In the genomic region with DNA sequence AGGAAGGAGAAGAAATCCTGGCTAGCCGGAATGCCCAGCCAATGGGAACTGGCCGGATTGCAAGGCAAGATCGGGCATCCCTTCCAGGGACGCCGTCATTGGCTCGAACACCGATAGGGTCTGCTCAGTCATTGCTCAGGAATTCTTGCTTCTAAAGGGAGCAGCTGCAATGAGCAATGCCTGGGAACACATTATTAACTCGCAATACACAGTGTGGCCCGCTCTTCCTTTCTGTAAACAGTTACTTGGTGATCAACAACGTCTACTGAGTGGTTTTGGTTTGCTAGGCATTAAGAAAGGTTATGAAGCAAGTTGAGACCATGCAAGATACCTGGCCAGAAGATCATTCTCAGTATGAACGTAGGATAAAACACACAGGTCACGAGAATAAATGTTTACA, we compare ENCODE assay signal across 8 cellular contexts.
DNase-seq lines count a peak whose midpoint lies in the region; ATAC-seq and TF ChIP-seq lines count a peak whose summit lies in the region.

No MANE protein-coding gene starts in this region.

- peak; percentile 41 for DNase-seq in activated CD8-positive, alpha-beta memory T cell treated with anti-CD3 and anti-CD28 coated beads, Interleukin-2, amount 10 ng/mL, durations not matched to agents 7 days and 5 days
- DNase-seq in activated CD8-positive, alpha-beta memory T cell treated with anti-CD3 and anti-CD28 coated beads, Interleukin-2, amount 50 U/mL, for 4 hours: no peak
- DNase-seq in stimulated activated effector memory CD8-positive, alpha-beta T cell treated with anti-CD3 and anti-CD28 coated beads, Interleukin-12 subunit alpha, Interleukin-12 subunit beta, amount 100 ng/mL, for 72 hours (ENCODE audit: low spot score in 2 of 2): peak in 1 of 2 donors; percentile 59
- DNase-seq in NCI-H1105 (lab: John Stamatoyannopoulos, UW): no peak
- DNase-seq in anterior cingulate cortex (lab: John Stamatoyannopoulos, UW): no peak
- DNase-seq in superior temporal gyrus (ENCODE audit: extremely low spot score): no peak

- peak overlapping the region; percentile 93 for H3K27ac Mint-ChIP-seq in activated CD8-positive, alpha-beta memory T cell treated with anti-CD3 and anti-CD28 coated beads, Interleukin-2, amount 10 ng/mL, durations not matched to agents 7 days and 5 days
- peak overlapping the region; percentile 77 for H3K27ac Mint-ChIP-seq in stimulated activated effector memory CD8-positive, alpha-beta T cell treated with anti-CD3 and anti-CD28 coated beads, Interleukin-12 subunit alpha, Interleukin-12 subunit beta, amount 100 ng/mL, for 72 hours

- no peak for TF ChIP-seq EP300 in gastroesophageal sphincter (IDR thresholded peaks at IDR 0.05)

- peak overlapping the region; percentile 33 to 49 (median 44) for H3K27ac ChIP-seq in gastroesophageal sphincter

- TF ChIP-seq CTCF in gastroesophageal sphincter (IDR thresholded peaks at IDR 0.05): no peak

- CTCF ChIA-PET in activated CD8-positive, alpha-beta memory T cell treated with anti-CD3 and anti-CD28 coated beads, Interleukin-2, amount 10 ng/mL, durations not matched to agents 7 days and 5 days (lab: Charles Lee): interaction anchor here (0.7 to 1.6 kb wide), 6 partner anchors 9 to 170 kb away, joined by 3 to 4 read pairs (median 4); a partner anchor contains a TSS

- H3K9me3 Mint-ChIP-seq in activated CD8-positive, alpha-beta memory T cell treated with anti-CD3 and anti-CD28 coated beads, Interleukin-2, amount 10 ng/mL, durations not matched to agents 7 days and 5 days (ENCODE audit: low read depth): no peaks in the 10 kb centered on the region
- no peaks in the 10 kb centered on the region for H3K9me3 Mint-ChIP-seq in stimulated activated effector memory CD8-positive, alpha-beta T cell treated with anti-CD3 and anti-CD28 coated beads, Interleukin-12 subunit alpha, Interleukin-12 subunit beta, amount 100 ng/mL, for 72 hours

- no peaks in the 10 kb centered on the region for H3K9me3 ChIP-seq in gastroesophageal sphincter

- peaks cover 15% of the 10 kb centered on the region for H3K36me3 Mint-ChIP-seq in activated CD8-positive, alpha-beta memory T cell treated with anti-CD3 and anti-CD28 coated beads, Interleukin-2, amount 10 ng/mL, durations not matched to agents 7 days and 5 days
- no peaks in the 10 kb centered on the region for H3K36me3 Mint-ChIP-seq in stimulated activated effector memory CD8-positive, alpha-beta T cell treated with anti-CD3 and anti-CD28 coated beads, Interleukin-12 subunit alpha, Interleukin-12 subunit beta, amount 100 ng/mL, for 72 hours

- H3K4me1 ChIP-seq in gastroesophageal sphincter: peaks cover 3 to 59% (median 5%) of the 10 kb centered on the region in 3 donors

- no peaks in the 10 kb centered on the region for H3K36me3 ChIP-seq in gastroesophageal sphincter

- WGBS in gastroesophageal sphincter (ENCODE audit: low coverage in 1 of 2), 2 donors: 50 to 57% methylated on average over 7 to 10 of the region's 12 CpGs

- no peak for ATAC-seq in activated CD8-positive, alpha-beta memory T cell treated with anti-CD3 and anti-CD28 coated beads, Interleukin-2, amount 10 ng/mL, durations not matched to agents 7 days and 5 days
- ATAC-seq in SK-N-SH treated with all-trans-retinoic acid at 6 μM for 48 hours: peak; percentile 99
- ATAC-seq in gastroesophageal sphincter: peak; percentile 87
- peak; percentile 75 for ATAC-seq in stimulated activated effector memory CD8-positive, alpha-beta T cell treated with anti-CD3 and anti-CD28 coated beads, Interleukin-12 subunit alpha, Interleukin-12 subunit beta, amount 100 ng/mL, for 72 hours

- no peak for TF ChIP-seq POLR2A in gastroesophageal sphincter (IDR thresholded peaks at IDR 0.05)

- H3K27me3 ChIP-seq in gastroesophageal sphincter: no peaks in the 10 kb centered on the region

- H3K4me1 Mint-ChIP-seq in activated CD8-positive, alpha-beta memory T cell treated with anti-CD3 and anti-CD28 coated beads, Interleukin-2, amount 10 ng/mL, durations not matched to agents 7 days and 5 days: peaks cover 78% of the 10 kb centered on the region
- peaks cover 50% of the 10 kb centered on the region for H3K4me1 Mint-ChIP-seq in stimulated activated effector memory CD8-positive, alpha-beta T cell treated with anti-CD3 and anti-CD28 coated beads, Interleukin-12 subunit alpha, Interleukin-12 subunit beta, amount 100 ng/mL, for 72 hours

- H3K4me3 ChIP-seq in gastroesophageal sphincter: no peak overlapping the region

- H3K27me3 Mint-ChIP-seq in activated CD8-positive, alpha-beta memory T cell treated with anti-CD3 and anti-CD28 coated beads, Interleukin-2, amount 10 ng/mL, durations not matched to agents 7 days and 5 days: no peaks in the 10 kb centered on the region

- H3K4me3 Mint-ChIP-seq in activated CD8-positive, alpha-beta memory T cell treated with anti-CD3 and anti-CD28 coated beads, Interleukin-2, amount 10 ng/mL, durations not matched to agents 7 days and 5 days: peak overlapping the region; percentile 73
- H3K4me3 Mint-ChIP-seq in stimulated activated effector memory CD8-positive, alpha-beta T cell treated with anti-CD3 and anti-CD28 coated beads, Interleukin-12 subunit alpha, Interleukin-12 subunit beta, amount 100 ng/mL, for 72 hours: peak overlapping the region; percentile 47

TF ChIP-seq in SK-N-SH treated with all-trans-retinoic acid at 6 μM for 48 hours, 23 proteins besides CTCF, POLR2A, EP300 and RAD21 (continues in another document):
- TF ChIP-seq ZFP3 (CRISPR knock-in tag; IDR thresholded peaks at IDR 0.05) (no peak), ZC3H10 (CRISPR knock-in tag; IDR thresholded peaks at IDR 0.05) (no peak), ZNF70 (CRISPR knock-in tag; IDR thresholded peaks at IDR 0.05) (no peak), RARB (CRISPR knock-in tag; IDR thresholded peaks at IDR 0.05) (no peak), ARNTL (CRISPR knock-in tag; IDR thresholded peaks at IDR 0.05; ENCODE audit: borderline replicate concordance, low read depth) (no peak), BACH2 (CRISPR knock-in tag; IDR thresholded peaks at IDR 0.05; ENCODE audit: borderline replicate concordance) (no peak), ZNF8 (CRISPR knock-in tag; IDR thresholded peaks at IDR 0.05) (no peak), CSDC2 (CRISPR knock-in tag; IDR thresholded peaks at IDR 0.05) (no peak), ZFP30 (CRISPR knock-in tag; IDR thresholded peaks at IDR 0.05) (no peak), GLIS3 (CRISPR knock-in tag; IDR thresholded peaks at IDR 0.05) (no peak), PPARA (CRISPR knock-in tag; IDR thresholded peaks at IDR 0.05; ENCODE audit: borderline replicate concordance) (no peak), ISL1 (CRISPR knock-in tag; IDR thresholded peaks at IDR 0.05) (no peak), OSR1 (CRISPR knock-in tag; IDR thresholded peaks at IDR 0.05) (no peak), SNAI2 (CRISPR knock-in tag; IDR thresholded peaks at IDR 0.05) (no peak), TCF4 (CRISPR knock-in tag; IDR thresholded peaks at IDR 0.05; ENCODE audit: borderline replicate concordance) (no peak)
- TF ChIP-seq, protein P1, sequence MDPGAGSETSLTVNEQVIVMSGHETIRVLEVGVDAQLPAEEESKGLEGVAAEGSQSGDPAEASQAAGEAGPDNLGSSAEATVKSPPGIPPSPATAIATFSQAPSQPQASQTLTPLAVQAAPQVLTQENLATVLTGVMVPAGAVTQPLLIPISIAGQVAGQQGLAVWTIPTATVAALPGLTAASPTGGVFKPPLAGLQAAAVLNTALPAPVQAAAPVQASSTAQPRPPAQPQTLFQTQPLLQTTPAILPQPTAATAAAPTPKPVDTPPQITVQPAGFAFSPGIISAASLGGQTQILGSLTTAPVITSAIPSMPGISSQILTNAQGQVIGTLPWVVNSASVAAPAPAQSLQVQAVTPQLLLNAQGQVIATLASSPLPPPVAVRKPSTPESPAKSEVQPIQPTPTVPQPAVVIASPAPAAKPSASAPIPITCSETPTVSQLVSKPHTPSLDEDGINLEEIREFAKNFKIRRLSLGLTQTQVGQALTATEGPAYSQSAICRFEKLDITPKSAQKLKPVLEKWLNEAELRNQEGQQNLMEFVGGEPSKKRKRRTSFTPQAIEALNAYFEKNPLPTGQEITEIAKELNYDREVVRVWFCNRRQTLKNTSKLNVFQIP (CRISPR knock-in tag; IDR thresholded peaks at IDR 0.05; ENCODE audit: borderline replicate concordance, low read depth): no peak
- TF ChIP-seq, protein P2, sequence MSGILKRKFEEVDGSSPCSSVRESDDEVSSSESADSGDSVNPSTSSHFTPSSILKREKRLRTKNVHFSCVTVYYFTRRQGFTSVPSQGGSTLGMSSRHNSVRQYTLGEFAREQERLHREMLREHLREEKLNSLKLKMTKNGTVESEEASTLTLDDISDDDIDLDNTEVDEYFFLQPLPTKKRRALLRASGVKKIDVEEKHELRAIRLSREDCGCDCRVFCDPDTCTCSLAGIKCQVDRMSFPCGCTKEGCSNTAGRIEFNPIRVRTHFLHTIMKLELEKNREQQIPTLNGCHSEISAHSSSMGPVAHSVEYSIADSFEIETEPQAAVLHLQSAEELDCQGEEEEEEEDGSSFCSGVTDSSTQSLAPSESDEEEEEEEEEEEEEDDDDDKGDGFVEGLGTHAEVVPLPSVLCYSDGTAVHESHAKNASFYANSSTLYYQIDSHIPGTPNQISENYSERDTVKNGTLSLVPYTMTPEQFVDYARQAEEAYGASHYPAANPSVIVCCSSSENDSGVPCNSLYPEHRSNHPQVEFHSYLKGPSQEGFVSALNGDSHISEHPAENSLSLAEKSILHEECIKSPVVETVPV (CRISPR knock-in tag; IDR thresholded peaks at IDR 0.05): no peak
- TF ChIP-seq, protein P3, sequence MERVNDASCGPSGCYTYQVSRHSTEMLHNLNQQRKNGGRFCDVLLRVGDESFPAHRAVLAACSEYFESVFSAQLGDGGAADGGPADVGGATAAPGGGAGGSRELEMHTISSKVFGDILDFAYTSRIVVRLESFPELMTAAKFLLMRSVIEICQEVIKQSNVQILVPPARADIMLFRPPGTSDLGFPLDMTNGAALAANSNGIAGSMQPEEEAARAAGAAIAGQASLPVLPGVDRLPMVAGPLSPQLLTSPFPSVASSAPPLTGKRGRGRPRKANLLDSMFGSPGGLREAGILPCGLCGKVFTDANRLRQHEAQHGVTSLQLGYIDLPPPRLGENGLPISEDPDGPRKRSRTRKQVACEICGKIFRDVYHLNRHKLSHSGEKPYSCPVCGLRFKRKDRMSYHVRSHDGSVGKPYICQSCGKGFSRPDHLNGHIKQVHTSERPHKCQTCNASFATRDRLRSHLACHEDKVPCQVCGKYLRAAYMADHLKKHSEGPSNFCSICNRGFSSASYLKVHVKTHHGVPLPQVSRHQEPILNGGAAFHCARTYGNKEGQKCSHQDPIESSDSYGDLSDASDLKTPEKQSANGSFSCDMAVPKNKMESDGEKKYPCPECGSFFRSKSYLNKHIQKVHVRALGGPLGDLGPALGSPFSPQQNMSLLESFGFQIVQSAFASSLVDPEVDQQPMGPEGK (CRISPR knock-in tag; IDR thresholded peaks at IDR 0.05; ENCODE audit: borderline replicate concordance): no peak
